9 cellular contexts compared by ENCODE assay signal in the genomic region with DNA sequence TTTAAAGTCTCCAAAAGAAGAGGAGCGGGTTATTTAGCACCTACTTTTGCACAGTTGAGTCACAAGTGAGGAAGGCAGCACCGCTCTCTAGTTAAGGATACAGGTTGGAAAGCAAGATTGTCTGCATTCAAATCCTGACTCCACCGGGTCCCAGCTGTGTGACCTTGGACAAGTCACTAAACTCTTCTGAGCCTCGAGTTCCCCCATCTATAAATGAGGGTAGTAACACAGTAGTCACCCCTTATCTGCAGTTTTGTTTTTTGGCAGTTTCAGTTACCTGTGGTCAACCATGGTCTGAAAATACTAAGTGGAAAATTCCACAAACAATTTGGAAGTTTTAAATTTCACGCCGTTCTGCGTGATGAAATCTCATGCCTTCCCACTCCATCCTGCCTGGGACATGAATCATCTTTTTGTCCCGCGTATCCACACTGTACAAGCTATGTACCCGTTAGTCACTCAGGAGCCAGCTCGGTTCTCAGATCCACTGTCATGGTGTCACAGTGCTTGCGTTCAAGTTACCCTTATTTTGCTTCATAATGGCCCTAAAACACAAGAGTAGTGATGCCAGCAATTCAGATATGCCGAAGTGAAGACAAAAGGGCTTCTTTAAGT. TPM values are rescaled to one million over a fixed set of nuclear protein-coding genes. Genes with fewer than 3 reads are reported as not detected.
DNase-seq lines count a peak whose midpoint lies in the region; ATAC-seq and TF ChIP-seq lines count a peak whose summit lies in the region.
"Had no signal": no experiment of that assay in that cellular context is flagged by ENCODE, and none has a peak within 500 bp of the region (broad histone marks: within the 10 kb centered on the region; RNA-seq: fewer than 3 reads in every experiment).

No MANE protein-coding gene starts in this region.

- ATAC-seq in activated T-cell treated with anti-CD3 and anti-CD28 coated beads, Interleukin-2, amount 50 U/mL, for 4 hours, result peak; percentile 79 to 83

- peak overlapping the region; percentile 40 for H4K91ac ChIP-seq in mesenchymal stem cell (ENCODE audit: low read length)

- TF ChIP-seq CTCF in MCF 10A (IDR thresholded peaks at IDR 0.05; ENCODE audit: unreplicated experiment) (no peak), tibial artery (IDR thresholded peaks at IDR 0.05) (no peak)

- CTCF ChIA-PET in MCF 10A (lab: Yijun Ruan, JAX), result interaction anchor here (0.6 to 1.2 kb wide), 4 partner anchors 11 to 207 kb away, joined by 3 to 5 read pairs (median 3); no protein-coding TSS in a partner anchor

- H2AK5ac ChIP-seq in mesenchymal stem cell (ENCODE audit: low read length, severe bottlenecking), result peak overlapping the region; percentile 88

- peak overlapping the region; percentile 64 for H3K27ac Mint-ChIP-seq in MCF 10A (ENCODE audit: low read depth, unreplicated experiment)

- no peak overlapping the region for H2BK120ac ChIP-seq in mesenchymal stem cell (ENCODE audit: low read depth, low read length)

- no peaks in the 10 kb centered on the region for H3K9me3 Mint-ChIP-seq in activated T-cell treated with anti-CD3 and anti-CD28 coated beads, Interleukin-2, amount 50 U/mL, for 4 hours
- no peaks in the 10 kb centered on the region for H3K9me3 Mint-ChIP-seq in MCF 10A (ENCODE audit: unreplicated experiment)

- H3K4me3 Mint-ChIP-seq in activated T-cell treated with anti-CD3 and anti-CD28 coated beads, Interleukin-2, amount 50 U/mL, for 4 hours, result peak overlapping the region; percentile 16
- peak overlapping the region; percentile 24 for H3K4me3 Mint-ChIP-seq in MCF 10A (ENCODE audit: unreplicated experiment)

- POLR2A ChIA-PET in MCF 10A (lab: Yijun Ruan, JAX), result interaction anchor here (1.0 to 4.6 kb wide), 10 partner anchors 10 to 210 kb away, joined by 3 to 33 read pairs (median 6); a partner anchor contains a TSS

- H3K4me3 ChIP-seq in mesenchymal stem cell (ENCODE audit: insufficient read depth in 1 of 2, low read depth in 1 of 2, low read length in 2 of 2) (peak overlapping the region in 1 of 2 experiments; percentile 33), tibial artery (no peak overlapping the region)

- H3K4ac ChIP-seq in mesenchymal stem cell (ENCODE audit: low read depth in 1 of 2, low read length in 2 of 2), result peak overlapping the region; percentile 6 to 13

- intact Hi-C loops in MCF 10A (cut with micrococcal nuclease), result loop anchor here (5.0 kb wide), 1 partner anchor 211 kb away; no protein-coding TSS in a partner anchor
- intact Hi-C loops in tibial artery (cut with DNase I; ENCODE audit: low total_unique reads), result no loop called here

- H2AFZ ChIP-seq in mesenchymal stem cell (ENCODE audit: low read depth, low read length), result no peak overlapping the region

- H3K9me3 ChIP-seq in mesenchymal stem cell (ENCODE audit: control insufficient read depth, low read length) (no peaks in the 10 kb centered on the region), tibial artery (no peaks in the 10 kb centered on the region)

- DNase-seq in activated T-cell treated with anti-CD3 and anti-CD28 coated beads, Interleukin-2, amount 50 U/mL, for 4 hours, result no peak
- DNase-seq in activated T-cell treated with anti-CD3 and anti-CD28 coated beads, Interleukin-2, amount 50 U/mL, for 48 hours, result no peak
- DNase-seq in MCF 10A (ENCODE audit: unreplicated experiment), result peak; percentile 62
- DNase-seq in mesenchymal stem cell, result peak; percentile 71
- DNase-seq in tibial artery, result no peak
- no peak for DNase-seq in superior temporal gyrus (ENCODE audit: extremely low spot score)
- no peak for DNase-seq in SHP77 treated with DMSO at 0.1 percent for 48 hours (lab: John Stamatoyannopoulos, UW)
- DNase-seq in NCI-H187 (lab: John Stamatoyannopoulos, UW), result no peak
- DNase-seq: activated CD8-positive, alpha-beta memory T cell treated with anti-CD3 and anti-CD28 coated beads, Interleukin-2, amount 50 U/mL, for 4 hours had no signal

- H2BK15ac ChIP-seq in mesenchymal stem cell (ENCODE audit: low read depth, poor library complexity, severe bottlenecking), result no peak overlapping the region

- H3K27me3 ChIP-seq in mesenchymal stem cell (ENCODE audit: control insufficient read depth in 1 of 2, insufficient read depth in 1 of 2, low read length in 2 of 2) (no peaks in the 10 kb centered on the region), tibial artery (no peaks in the 10 kb centered on the region)

- H3K27ac ChIP-seq in mesenchymal stem cell (ENCODE audit: low read length, poor library complexity, severe bottlenecking), result peak overlapping the region; percentile 48
- H3K27ac ChIP-seq in tibial artery, result peak overlapping the region; percentile 89 to 90

- H3K79me1 ChIP-seq in mesenchymal stem cell (replicated peaks; ENCODE audit: low read length, poor library complexity, severe bottlenecking), result peaks cover 10% of the 10 kb centered on the region

- peaks cover 18 to 29% of the 10 kb centered on the region in 2 experiments for H3K36me3 ChIP-seq in mesenchymal stem cell (ENCODE audit: control insufficient read depth in 1 of 2, insufficient read depth in 2 of 2, low read depth in 1 of 2, low read length in 2 of 2)
- H3K36me3 ChIP-seq in tibial artery, result no peaks in the 10 kb centered on the region

- H4K8ac ChIP-seq in mesenchymal stem cell (ENCODE audit: low read length), result peak overlapping the region; percentile 19

- no peak overlapping the region for H3K14ac ChIP-seq in mesenchymal stem cell (ENCODE audit: low read length in 2 of 2)

- peak overlapping the region in 1 of 2 experiments; percentile 54 for H3K18ac ChIP-seq in mesenchymal stem cell (ENCODE audit: low read depth in 1 of 2, low read length in 2 of 2)

- peaks cover 88% of the 10 kb centered on the region for H3K4me1 Mint-ChIP-seq in activated T-cell treated with anti-CD3 and anti-CD28 coated beads, Interleukin-2, amount 50 U/mL, for 4 hours (ENCODE audit: low read depth)
- peaks cover 68% of the 10 kb centered on the region for H3K4me1 Mint-ChIP-seq in MCF 10A (ENCODE audit: insufficient read depth, unreplicated experiment)

- H2BK5ac ChIP-seq in mesenchymal stem cell (ENCODE audit: low read depth, low read length, poor library complexity, severe bottlenecking), result no peak overlapping the region

- H3K27me3 Mint-ChIP-seq in activated T-cell treated with anti-CD3 and anti-CD28 coated beads, Interleukin-2, amount 50 U/mL, for 4 hours (ENCODE audit: low read depth), result no peaks in the 10 kb centered on the region
- H3K27me3 Mint-ChIP-seq in MCF 10A (ENCODE audit: insufficient read depth, unreplicated experiment), result no peaks in the 10 kb centered on the region

- WGBS in mesenchymal stem cell, result 62% methylated on average over 13 of the region's 13 CpGs

- no peak overlapping the region for H3K4me2 ChIP-seq in mesenchymal stem cell (ENCODE audit: low read length, poor library complexity, severe bottlenecking)

- no peak overlapping the region for H3K23ac ChIP-seq in mesenchymal stem cell (ENCODE audit: low read length in 2 of 2)

- H3K4me1 ChIP-seq in mesenchymal stem cell (ENCODE audit: control insufficient read depth, insufficient read depth, low read depth, low read length), result peaks cover 38% of the 10 kb centered on the region
- peaks cover 3 to 91% (median 84%) of the 10 kb centered on the region in 4 donors for H3K4me1 ChIP-seq in tibial artery

- H3K36me3 Mint-ChIP-seq in activated T-cell treated with anti-CD3 and anti-CD28 coated beads, Interleukin-2, amount 50 U/mL, for 4 hours (ENCODE audit: insufficient read depth), result peaks cover 21% of the 10 kb centered on the region
- H3K36me3 Mint-ChIP-seq in MCF 10A (ENCODE audit: insufficient read depth, unreplicated experiment), result peaks cover 20% of the 10 kb centered on the region

- peak overlapping the region in 1 of 2 experiments; percentile 75 for H2BK12ac ChIP-seq in mesenchymal stem cell (ENCODE audit: low read length in 2 of 2)

- no TSS peak for BruUV-seq in MCF 10A (replicated peaks; lab: Mats Ljungman, UMichigan)

- peak overlapping the region; percentile 78 for H3K9ac ChIP-seq in mesenchymal stem cell (ENCODE audit: low read length)

RNA-seq across cellular contexts. Expression of a gene that starts 49.4 kb away (rescaled TPM):
- 100 to 1,000 TPM; 262 to 285 (median 264) TPM for total RNA-seq in activated T-cell treated with anti-CD3 and anti-CD28 coated beads, Interleukin-2, amount 50 U/mL, for 4 hours
- 252 and 259 TPM in 2 replicates for total RNA-seq in MCF 10A (2022)
- polyA plus RNA-seq in mesenchymal stem cell (2013, experiment 1 of 2), result 431 TPM
- 426 TPM for polyA plus RNA-seq in mesenchymal stem cell (2013, experiment 2 of 2)

Comparison
In these comparisons a context has a peak if more than half of its experiments do, and no peak if none do; other contexts are left out.
1. DNase-seq: peak in MCF 10A (single experiment) and mesenchymal stem cell (single experiment); none in activated T-cell treated with anti-CD3 and anti-CD28 coated beads, Interleukin-2, amount 50 U/mL, for 4 hours (single experiment), activated T-cell treated with anti-CD3 and anti-CD28 coated beads, Interleukin-2, amount 50 U/mL, for 48 hours (0 of 2), tibial artery (0 of 2), superior temporal gyrus (single experiment), SHP77 treated with DMSO at 0.1 percent for 48 hours (single experiment) and NCI-H187 (0 of 2).